In the genomic region with DNA sequence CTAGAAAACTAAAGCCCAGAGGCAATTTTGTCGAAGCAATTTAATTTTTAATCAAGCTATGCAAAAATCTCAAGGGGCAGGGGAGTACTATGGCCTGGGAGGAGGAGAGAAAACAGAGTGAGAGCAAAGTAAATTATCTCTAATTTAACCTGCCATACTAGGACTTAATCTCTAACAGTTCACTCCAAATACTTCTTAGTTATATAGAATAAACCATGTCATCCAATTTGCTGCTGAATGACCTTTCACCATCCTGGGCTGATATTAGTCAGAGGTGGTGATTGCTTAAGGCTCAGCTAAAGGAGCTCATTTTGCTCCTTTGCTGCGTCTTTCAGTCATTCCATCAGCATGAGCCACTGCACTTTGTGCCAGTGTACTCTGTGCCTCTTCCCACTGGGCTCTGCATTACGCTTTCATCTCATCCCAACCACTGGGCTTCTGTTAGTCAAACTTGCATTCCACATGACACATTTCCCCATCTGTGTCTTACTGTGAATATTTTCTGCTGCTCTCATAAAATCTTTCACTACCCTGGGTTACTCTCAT, we compare ENCODE assay signal across 9 cellular contexts.
DNase-seq lines count a peak whose midpoint lies in the region; ATAC-seq and TF ChIP-seq lines count a peak whose summit lies in the region.
"Had no signal": no experiment of that assay in that cellular context is flagged by ENCODE, and none has a peak within 500 bp of the region (broad histone marks: within the 10 kb centered on the region; RNA-seq: fewer than 3 reads in every experiment).

No MANE protein-coding gene starts in this region.

- TF ChIP-seq CTCF in body of pancreas (IDR thresholded peaks at IDR 0.05) (no peak), thoracic aorta (IDR thresholded peaks at IDR 0.05) (no peak)

- DNase-seq in HT-29 (ENCODE audit: low spot score) (peak; percentile 90), body of pancreas (peak in 3 of 4 donors; percentile 19 to 56 (median 28)), inferior parietal cortex (ENCODE audit: extremely low spot score) (peak; percentile 29), thoracic aorta (ENCODE audit: low spot score) (peak; percentile 64), GF-D8 (lab: John Stamatoyannopoulos, UW) (no peak)
- no peak for DNase-seq in central memory CD4-positive, alpha-beta T cell
- DNase-seq in stimulated activated CD4-positive, alpha-beta T cell treated with anti-CD3 and anti-CD28 coated beads, Interleukin-1b, Interleukin-23, amount 100 ng/mL, for 48 hours, result no peak

- peak; percentile 72 for ATAC-seq in body of pancreas
- ATAC-seq in thoracic aorta (ENCODE audit: insufficient number of reproducible peaks, low FRiP score, low read depth), result peak; percentile 90
- no peak for ATAC-seq in HG03196 (IDR thresholded peaks at IDR 0.05; ENCODE audit: unreplicated experiment)

- H3K4me1 ChIP-seq in body of pancreas (no peaks in the 10 kb centered on the region), thoracic aorta (ENCODE audit: control insufficient read depth in 1 of 2, low read depth in 2 of 2) (peaks cover 6 to 22% of the 10 kb centered on the region in 2 donors)

- H3K36me3 ChIP-seq in body of pancreas (replicated peaks in 1 of 2; ENCODE audit: insufficient read depth in 1 of 2, low read depth in 2 of 2) (no peaks in the 10 kb centered on the region), thoracic aorta (no peaks in the 10 kb centered on the region)

- H3K27ac ChIP-seq in body of pancreas, result peak overlapping the region in 1 of 4 donors; percentile 26
- peak overlapping the region; percentile 56 to 69 for H3K27ac ChIP-seq in thoracic aorta
- H3K27ac ChIP-seq: VCaP had no signal

- H3K9me3 ChIP-seq in body of pancreas (no peaks in the 10 kb centered on the region), thoracic aorta (no peaks in the 10 kb centered on the region)

- H3K4me3 ChIP-seq in body of pancreas, result no peak overlapping the region
- no peak overlapping the region for H3K4me3 ChIP-seq in thoracic aorta

- no peaks in the 10 kb centered on the region for H3K27me3 ChIP-seq in body of pancreas
- H3K27me3 ChIP-seq in thoracic aorta (replicated peaks; ENCODE audit: insufficient read depth), result no peaks in the 10 kb centered on the region

- no peak for TF ChIP-seq POLR2A in body of pancreas (IDR thresholded peaks at IDR 0.05)

- 71 to 77% methylated on average over 3 of the region's 3 CpGs for WGBS in body of pancreas, 2 donors

- intact Hi-C loops in body of pancreas (cut with DNase I), result no loop called here

Comparison
In these comparisons a context has a peak if more than half of its experiments do, and no peak if none do; other contexts are left out.
1. DNase-seq: peak in HT-29 (single experiment), body of pancreas (3 of 4), inferior parietal cortex (single experiment) and thoracic aorta (single experiment); none in central memory CD4-positive, alpha-beta T cell (single experiment), stimulated activated CD4-positive, alpha-beta T cell treated with anti-CD3 and anti-CD28 coated beads, Interleukin-1b, Interleukin-23, amount 100 ng/mL, for 48 hours (single experiment) and GF-D8 (single experiment).